Comparison of ENCODE assay signal across 15 cellular contexts in genomic region chr1:13792429-13792828, GRCh38.
DNase-seq lines count a peak whose midpoint lies in the region; ATAC-seq and TF ChIP-seq lines count a peak whose summit lies in the region.
"Had no signal": no experiment of that assay in that cellular context is flagged by ENCODE, and none has a peak within 500 bp of the region (broad histone marks: within the 10 kb centered on the region; RNA-seq: fewer than 3 reads in every experiment).

No MANE protein-coding gene starts in this region.

- no peak for ATAC-seq in activated naive CD8-positive, alpha-beta T cell treated with anti-CD3 and anti-CD28 coated beads, Interleukin-2, amount 50 U/mL, for 24 hours
- ATAC-seq in HG03521 (IDR thresholded peaks at IDR 0.05; ENCODE audit: unreplicated experiment): no peak
- ATAC-seq: lower lobe of right lung; stimulated activated memory B cell treated with anti-CD40 and anti-IgM and Interleukin-4, amounts not matched to agents 10 μg/mL and 1 μg/mL and 100 μg/mL, for 72 hours had no signal

- H3K4me1 Mint-ChIP-seq in activated naive CD8-positive, alpha-beta T cell treated with anti-CD3 and anti-CD28 coated beads, Interleukin-2, amount 50 U/mL, for 24 hours: peaks cover 69% of the 10 kb centered on the region
- no peaks in the 10 kb centered on the region for H3K4me1 Mint-ChIP-seq in progenitor cell of endocrine pancreas (ENCODE audit: low read depth)

- H3K27ac Mint-ChIP-seq in activated naive CD8-positive, alpha-beta T cell treated with anti-CD3 and anti-CD28 coated beads, Interleukin-2, amount 50 U/mL, for 24 hours: peak overlapping the region; percentile 36
- peak overlapping the region; percentile 27 for H3K27ac Mint-ChIP-seq in progenitor cell of endocrine pancreas

- DNase-seq in EL: peak; percentile 53
- DNase-seq in activated naive CD8-positive, alpha-beta T cell treated with anti-CD3 and anti-CD28 coated beads, Interleukin-2, amount 50 U/mL, for 24 hours: no peak
- peak; percentile 17 for DNase-seq in fibroblast of villous mesenchyme (ENCODE audit: low read depth)
- no peak for DNase-seq in progenitor cell of endocrine pancreas (ENCODE audit: low spot score, unreplicated experiment)
- no peak for DNase-seq in NCI-H1694 treated with DMSO at 0.1 percent for 48 hours (lab: John Stamatoyannopoulos, UW)
- no peak for DNase-seq in SIG-M5 treated with dmso at 0.1 percent for 504 hours (lab: John Stamatoyannopoulos, UW; ENCODE audit: unreplicated experiment)
- no peak for DNase-seq in D341Med (ENCODE audit: low spot score)
- DNase-seq: activated CD4-positive, CD25-positive, alpha-beta regulatory T cell; C1 segment of cervical spinal cord; effector memory CD4-positive, alpha-beta T cell; lower lobe of right lung; stimulated activated CD4-positive, alpha-beta T cell treated with anti-CD3 and anti-CD28 coated beads, Interleukin-2, amount 100 ng/mL, for 48 hours had no signal

- H3K4me3 ChIP-seq in fibroblast of villous mesenchyme (ENCODE audit: low read depth, low read length): no peak overlapping the region
- H3K4me3 ChIP-seq: adrenal gland, lower lobe of right lung had no signal

- H3K4me3 Mint-ChIP-seq in activated naive CD8-positive, alpha-beta T cell treated with anti-CD3 and anti-CD28 coated beads, Interleukin-2, amount 50 U/mL, for 24 hours: no peak overlapping the region
- H3K4me3 Mint-ChIP-seq in progenitor cell of endocrine pancreas (ENCODE audit: low read depth): no peak overlapping the region
- H3K4me3 Mint-ChIP-seq: stimulated activated memory B cell treated with anti-CD40 and anti-IgM and Interleukin-4, amounts not matched to agents 10 μg/mL and 1 μg/mL and 100 μg/mL, for 72 hours had no signal

- H3K9me3 Mint-ChIP-seq in activated naive CD8-positive, alpha-beta T cell treated with anti-CD3 and anti-CD28 coated beads, Interleukin-2, amount 50 U/mL, for 24 hours: no peaks in the 10 kb centered on the region
- no peaks in the 10 kb centered on the region for H3K9me3 Mint-ChIP-seq in progenitor cell of endocrine pancreas (ENCODE audit: low read depth)
- H3K9me3 Mint-ChIP-seq: stimulated activated memory B cell treated with anti-CD40 and anti-IgM and Interleukin-4, amounts not matched to agents 10 μg/mL and 1 μg/mL and 100 μg/mL, for 72 hours had no signal

- TF ChIP-seq CTCF in fibroblast of villous mesenchyme (IDR thresholded peaks at IDR 0.05; ENCODE audit: insufficient read depth, low read depth, low read length) (no peak), progenitor cell of endocrine pancreas (IDR thresholded peaks at IDR 0.05; ENCODE audit: unreplicated experiment) (no peak)

- peaks cover 29% of the 10 kb centered on the region for H3K36me3 Mint-ChIP-seq in activated naive CD8-positive, alpha-beta T cell treated with anti-CD3 and anti-CD28 coated beads, Interleukin-2, amount 50 U/mL, for 24 hours (ENCODE audit: low read depth)
- H3K36me3 Mint-ChIP-seq in progenitor cell of endocrine pancreas (ENCODE audit: insufficient read depth): peaks cover 8% of the 10 kb centered on the region

- no peaks in the 10 kb centered on the region for H3K27me3 Mint-ChIP-seq in activated naive CD8-positive, alpha-beta T cell treated with anti-CD3 and anti-CD28 coated beads, Interleukin-2, amount 50 U/mL, for 24 hours
- no peaks in the 10 kb centered on the region for H3K27me3 Mint-ChIP-seq in progenitor cell of endocrine pancreas
- H3K27me3 Mint-ChIP-seq: stimulated activated memory B cell treated with anti-CD40 and anti-IgM and Interleukin-4, amounts not matched to agents 10 μg/mL and 1 μg/mL and 100 μg/mL, for 72 hours had no signal

Comparison
In these comparisons a context has a peak if more than half of its experiments do, and no peak if none do; other contexts are left out.
1. DNase-seq: peak in EL (single experiment) and fibroblast of villous mesenchyme (single experiment); none in activated naive CD8-positive, alpha-beta T cell treated with anti-CD3 and anti-CD28 coated beads, Interleukin-2, amount 50 U/mL, for 24 hours (single experiment), progenitor cell of endocrine pancreas (single experiment), NCI-H1694 treated with DMSO at 0.1 percent for 48 hours (single experiment), SIG-M5 treated with dmso at 0.1 percent for 504 hours (single experiment) and D341Med (single experiment).